In genomic region chr14:52238682-52239081, GRCh38 we compare ENCODE assay signal across 38 cellular contexts. TPM values are rescaled to one million over a fixed set of nuclear protein-coding genes. Genes with fewer than 3 reads are reported as not detected.
"Had no signal": no experiment of that assay in that cellular context is flagged by ENCODE, and none has a peak within 500 bp of the region (broad histone marks: within the 10 kb centered on the region; RNA-seq: fewer than 3 reads in every experiment).

No MANE protein-coding gene starts in this region.

- H3K27me3 ChIP-seq: MG63 had no signal

- H3K9me3 ChIP-seq: MG63 had no signal

- H3K36me3 ChIP-seq: MG63 had no signal

- DNase-seq: Karpas-422, Kasumi-1, MG63, MM.1S, MV-4-11, NCI-H1048, NCI-H1092, NCI-H1092 treated with DMSO at 0.1 percent for 48 hours, NCI-H1105, NCI-H1105 treated with DMSO at 0.1 percent for 48 hours, NCI-H1417, NCI-H1417 treated with DMSO at 0.1 percent for 48 hours, NCI-H1436, NCI-H1436 treated with DMSO at 0.1 percent for 48 hours, NCI-H146, NCI-H1694, NCI-H1694 treated with DMSO at 0.1 percent for 48 hours, NCI-H187, NCI-H187 treated with DMSO at 0.1 percent for 48 hours, NCI-H1930, NCI-H2029, NCI-H2029 treated with DMSO at 0.1 percent for 48 hours, NCI-H2081, NCI-H2081 treated with DMSO at 0.1 percent for 48 hours, NCI-H2107, NCI-H2171, NCI-H2171 treated with DMSO at 0.1 percent for 48 hours, NCI-H2227 treated with DMSO at 0.1 percent for 48 hours, NCI-H226, NCI-H345, NCI-H446, NCI-H446 treated with DMSO at 0.1 percent for 48 hours, NCI-H510A had no signal

- H3K27ac ChIP-seq: KMS-11 had no signal

- H3K4me2 ChIP-seq: KMS-11 had no signal

- H3K9ac ChIP-seq: KMS-11 had no signal

- H3K4me3 ChIP-seq: MG63 had no signal

RNA-seq across cellular contexts. Expression of gene PTGDR, which starts 28.8 kb away (rescaled TPM):
- total RNA-seq: LHCN-M2, M059J, MCF 10A, NCI-H460 had no signal
